21 cellular contexts compared by ENCODE assay signal in genomic region chr7:16264436-16265183, GRCh38.
A peak's percentile ranks its signal among the peaks of the same experiment; 100 is the strongest.
DNase-seq lines count a peak whose midpoint lies in the region; ATAC-seq, FAIRE-seq and TF ChIP-seq lines count a peak whose summit lies in the region.
"Had no signal": no experiment of that assay in that cellular context is flagged by ENCODE, and none has a peak within 500 bp of the region (broad histone marks: within the 10 kb centered on the region; RNA-seq: fewer than 3 reads in every experiment).

No MANE protein-coding gene starts in this region.

- TF ChIP-seq CTCF in AG09319 (IDR thresholded peaks at IDR 0.05; ENCODE audit: low read depth, low read length) = no peak
- TF ChIP-seq CTCF in progenitor cell of endocrine pancreas (IDR thresholded peaks at IDR 0.05; ENCODE audit: unreplicated experiment) = no peak

- no peaks in the 10 kb centered on the region for H3K4me1 Mint-ChIP-seq in progenitor cell of endocrine pancreas (ENCODE audit: low read depth)
- H3K4me1 Mint-ChIP-seq: H9 had no signal

- no peak overlapping the region for H3K27ac Mint-ChIP-seq in progenitor cell of endocrine pancreas
- H3K27ac Mint-ChIP-seq: CD4-positive, alpha-beta memory T cell; H9 had no signal

- FAIRE-seq in H54 (lab: Jason Lieb, UNC) = peak; percentile 73
- FAIRE-seq: A549, GM12892, H1 had no signal

- intact Hi-C loops in head of caudate nucleus (cut with DNase I) = no loop called here

- no peaks in the 10 kb centered on the region for H3K27me3 Mint-ChIP-seq in progenitor cell of endocrine pancreas
- H3K27me3 Mint-ChIP-seq: CD4-positive, alpha-beta memory T cell had no signal

- H3K9me3 Mint-ChIP-seq in progenitor cell of endocrine pancreas (ENCODE audit: low read depth) = no peaks in the 10 kb centered on the region
- H3K9me3 Mint-ChIP-seq: H9 had no signal

- peak; percentile 38 for ATAC-seq in left lobe of liver
- no peak for ATAC-seq in GM21786 (IDR thresholded peaks at IDR 0.05; ENCODE audit: unreplicated experiment)
- ATAC-seq: A549, HCT116 had no signal

- H3K4me3 Mint-ChIP-seq in progenitor cell of endocrine pancreas (ENCODE audit: low read depth) = no peak overlapping the region
- H3K4me3 Mint-ChIP-seq: CD4-positive, alpha-beta memory T cell; H9 had no signal

- H3K36me3 Mint-ChIP-seq in progenitor cell of endocrine pancreas (ENCODE audit: insufficient read depth) = no peaks in the 10 kb centered on the region
- H3K36me3 Mint-ChIP-seq: CD4-positive, alpha-beta memory T cell had no signal

- TF ChIP-seq POLR2A in H54 (IDR thresholded peaks at IDR 0.05; ENCODE audit: low read depth, low read length) = no peak

- DNase-seq in AG09319 (ENCODE audit: extremely low read depth, low read depth) (peak; percentile 3), H54 (ENCODE audit: insufficient read length, low spot score) (no peak), fibroblast of peridontal ligament (ENCODE audit: extremely low read depth) (peak; percentile 3), left lobe of liver (ENCODE audit: low spot score) (no peak), head of caudate nucleus (no peak), progenitor cell of endocrine pancreas (ENCODE audit: low spot score, unreplicated experiment) (no peak)
- no peak for DNase-seq in activated CD4-positive, alpha-beta T cell treated with anti-CD3 and anti-CD28 coated beads for 1 hour
- DNase-seq: 8988T; ACHN; C1 segment of cervical spinal cord; Caco-2; CD4-positive, alpha-beta memory T cell; DMS153; DND-41; GM23248; H9 had no signal

Comparison
In these comparisons a context has a peak if more than half of its experiments do, and no peak if none do; other contexts are left out.
1. DNase-seq: peak in AG09319 (single experiment) and fibroblast of peridontal ligament (single experiment); none in H54 (single experiment), left lobe of liver (single experiment), activated CD4-positive, alpha-beta T cell treated with anti-CD3 and anti-CD28 coated beads for 1 hour (single experiment), head of caudate nucleus (0 of 42) and progenitor cell of endocrine pancreas (single experiment).